In the genomic region with DNA sequence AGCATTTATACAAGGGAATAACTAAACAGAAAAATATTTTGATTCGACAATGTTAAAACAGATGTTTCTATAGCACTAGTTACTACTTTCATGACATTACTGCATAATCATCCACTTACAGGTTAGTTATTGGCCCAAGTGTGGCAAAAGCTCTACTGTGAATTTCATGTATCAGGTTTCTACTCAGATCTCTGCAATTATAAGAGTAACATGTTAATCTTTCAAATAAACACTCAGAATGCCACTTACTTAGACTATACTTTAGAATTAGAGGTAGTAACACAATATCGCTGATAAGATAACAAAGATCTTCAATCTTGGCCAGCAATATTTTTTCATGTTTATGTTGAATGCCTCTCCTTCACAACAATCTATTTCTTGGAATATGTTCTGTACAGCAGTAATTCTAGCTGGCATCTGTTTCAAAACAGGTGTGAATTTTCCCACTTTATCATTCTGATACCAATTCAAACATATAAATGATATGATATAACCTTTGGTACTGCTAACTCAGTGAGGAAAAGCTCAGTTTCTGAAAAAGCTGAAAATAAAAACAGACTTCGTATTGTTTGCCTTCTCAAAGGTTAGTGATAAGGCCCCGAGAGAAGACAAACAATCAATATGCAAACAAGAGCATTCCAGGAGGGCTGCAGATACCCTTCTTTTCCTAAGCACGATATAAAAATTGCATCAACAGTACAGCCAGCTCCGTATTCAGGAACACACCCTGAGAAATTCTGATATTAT, we compare ENCODE assay signal across 28 cellular contexts. TPM values are rescaled to one million over a fixed set of nuclear protein-coding genes. Genes with fewer than 3 reads are reported as not detected.
DNase-seq lines count a peak whose midpoint lies in the region; ATAC-seq, FAIRE-seq and TF ChIP-seq lines count a peak whose summit lies in the region.
"Had no signal": no experiment of that assay in that cellular context is flagged by ENCODE, and none has a peak within 500 bp of the region (broad histone marks: within the 10 kb centered on the region; RNA-seq: fewer than 3 reads in every experiment).

No MANE protein-coding gene starts in this region.

- H3K9me3 ChIP-seq in endodermal cell (ENCODE audit: control insufficient read depth, low read length) (no peaks in the 10 kb centered on the region), pancreas (no peaks in the 10 kb centered on the region)
- H3K9me3 ChIP-seq: adrenal gland, heart left ventricle, suprapubic skin, upper lobe of right lung had no signal

- H3K4me1 ChIP-seq in KMS-11 (ENCODE audit: low read depth, poor library complexity, severe bottlenecking) (peaks cover 57% of the 10 kb centered on the region), endodermal cell (ENCODE audit: control insufficient read depth, insufficient read depth, low read length) (peaks cover 22% of the 10 kb centered on the region), pancreas (peaks cover 24 to 70% (median 47%) of the 10 kb centered on the region in 3 donors)
- H3K4me1 ChIP-seq: adrenal gland, heart left ventricle, suprapubic skin, upper lobe of right lung had no signal

- H3K27ac ChIP-seq in KMS-11 (peak overlapping the region; percentile 57), endodermal cell (ENCODE audit: low read depth, low read length) (no peak overlapping the region), pancreas (peak overlapping the region; percentile 9 to 74 (median 44))
- H3K27ac ChIP-seq: adrenal gland, dorsolateral prefrontal cortex, heart left ventricle, HL-60, suprapubic skin, upper lobe of right lung had no signal

- peak; percentile 72 to 88 (median 84) for ATAC-seq in pancreas
- ATAC-seq in GM19455 (IDR thresholded peaks at IDR 0.05; ENCODE audit: unreplicated experiment) = no peak
- ATAC-seq in HG03095 (IDR thresholded peaks at IDR 0.05; ENCODE audit: unreplicated experiment) = no peak
- ATAC-seq: activated CD4-positive, alpha-beta T cell treated with anti-CD3 and anti-CD28 coated beads for 36 hours; activated CD8-positive, alpha-beta T cell treated with anti-CD3 and anti-CD28 coated beads, Interleukin-2, amount 10 ng/mL, durations not matched to agents 7 days and 5 days; activated T-helper 17 cell treated with anti-CD3 and anti-CD28 coated beads, Interleukin-2, amount 50 U/mL, for 72 hours; heart left ventricle; natural killer cell treated with Interleukin-12 subunit alpha and Interleukin-12 subunit beta and Interleukin-15 and Interleukin-18, amount 100 ng/mL, for 72 hours; stimulated activated naive B cell treated with anti-CD40 and anti-IgM and Interleukin-4, amounts not matched to agents 10 μg/mL and 1 μg/mL and 100 μg/mL, for 72 hours; upper lobe of right lung had no signal

- intact Hi-C loops in pancreas (cut with DNase I) = loop anchor here (10.0 kb wide), 1 partner anchor 91 kb away; no protein-coding TSS in a partner anchor

- no peaks in the 10 kb centered on the region for H3K9me3 Mint-ChIP-seq in endodermal cell
- H3K9me3 Mint-ChIP-seq in endothelial cell (ENCODE audit: unreplicated experiment) = no peaks in the 10 kb centered on the region
- H3K9me3 Mint-ChIP-seq: activated naive CD4-positive, alpha-beta T cell treated with anti-CD3 and anti-CD28 coated beads, Interleukin-2, amount 10 ng/mL, durations not matched to agents 7 days and 5 days; activated T-helper 17 cell treated with anti-CD3 and anti-CD28 coated beads, Interleukin-2, amount 50 U/mL, for 72 hours; brain; natural killer cell treated with Interleukin-12 subunit alpha and Interleukin-12 subunit beta and Interleukin-15 and Interleukin-18, amount 100 ng/mL, for 72 hours; stimulated activated naive B cell treated with anti-CD40 and anti-IgM and Interleukin-4, amounts not matched to agents 10 μg/mL and 1 μg/mL and 100 μg/mL, for 72 hours had no signal

- H4K20me1 ChIP-seq in KMS-11 (ENCODE audit: insufficient read depth) = no peaks in the 10 kb centered on the region

- H2AFZ ChIP-seq in KMS-11 (ENCODE audit: low read depth) = no peak overlapping the region

- H3K4me3 Mint-ChIP-seq in endodermal cell (peak overlapping the region; percentile 2), endothelial cell (ENCODE audit: unreplicated experiment) (no peak overlapping the region)
- H3K4me3 Mint-ChIP-seq: activated CD4-positive, alpha-beta T cell treated with anti-CD3 and anti-CD28 coated beads for 36 hours; activated CD8-positive, alpha-beta T cell treated with anti-CD3 and anti-CD28 coated beads, Interleukin-2, amount 10 ng/mL, durations not matched to agents 7 days and 5 days; activated naive CD4-positive, alpha-beta T cell treated with anti-CD3 and anti-CD28 coated beads, Interleukin-2, amount 10 ng/mL, durations not matched to agents 7 days and 5 days; activated T-helper 17 cell treated with anti-CD3 and anti-CD28 coated beads, Interleukin-2, amount 50 U/mL, for 72 hours; brain; natural killer cell treated with Interleukin-12 subunit alpha and Interleukin-12 subunit beta and Interleukin-15 and Interleukin-18, amount 100 ng/mL, for 72 hours; stimulated activated naive B cell treated with anti-CD40 and anti-IgM and Interleukin-4, amounts not matched to agents 10 μg/mL and 1 μg/mL and 100 μg/mL, for 72 hours had no signal

- H3K4me3 ChIP-seq in KMS-11 (IDR thresholded peaks at IDR 0.05; ENCODE audit: insufficient read depth, low read depth, low read length) (no peak overlapping the region), endodermal cell (ENCODE audit: low read length) (peak overlapping the region; percentile 30), pancreas (no peak overlapping the region)
- H3K4me3 ChIP-seq: adrenal gland, dorsolateral prefrontal cortex, heart left ventricle, lung, suprapubic skin, upper lobe of right lung had no signal

- peak; percentile 5 for FAIRE-seq in pancreas (lab: Jason Lieb, UNC)
- FAIRE-seq: GM18507 had no signal

- H3K27me3 ChIP-seq in KMS-11 (ENCODE audit: insufficient read depth, low read depth) (no peaks in the 10 kb centered on the region), endodermal cell (ENCODE audit: control insufficient read depth, insufficient read depth, low read length, poor library complexity, severe bottlenecking) (no peaks in the 10 kb centered on the region), pancreas (no peaks in the 10 kb centered on the region)
- H3K27me3 ChIP-seq: adrenal gland, dorsolateral prefrontal cortex, heart left ventricle, suprapubic skin, upper lobe of right lung had no signal

- H3K27ac Mint-ChIP-seq in endodermal cell (no peak overlapping the region), endothelial cell (ENCODE audit: unreplicated experiment) (no peak overlapping the region)
- H3K27ac Mint-ChIP-seq: activated CD4-positive, alpha-beta T cell treated with anti-CD3 and anti-CD28 coated beads for 36 hours; activated CD8-positive, alpha-beta T cell treated with anti-CD3 and anti-CD28 coated beads, Interleukin-2, amount 10 ng/mL, durations not matched to agents 7 days and 5 days; activated naive CD4-positive, alpha-beta T cell treated with anti-CD3 and anti-CD28 coated beads, Interleukin-2, amount 10 ng/mL, durations not matched to agents 7 days and 5 days; activated T-helper 17 cell treated with anti-CD3 and anti-CD28 coated beads, Interleukin-2, amount 50 U/mL, for 72 hours; natural killer cell treated with Interleukin-12 subunit alpha and Interleukin-12 subunit beta and Interleukin-15 and Interleukin-18, amount 100 ng/mL, for 72 hours; stimulated activated naive B cell treated with anti-CD40 and anti-IgM and Interleukin-4, amounts not matched to agents 10 μg/mL and 1 μg/mL and 100 μg/mL, for 72 hours had no signal

- DNase-seq in NCI-H1105 treated with DMSO at 0.1 percent for 48 hours (lab: John Stamatoyannopoulos, UW) (peak; percentile 10), NCI-H1105 (lab: John Stamatoyannopoulos, UW) (no peak), endodermal cell (no peak), pancreas (no peak), endothelial cell (ENCODE audit: low spot score) (no peak)
- DNase-seq: activated CD4-positive, alpha-beta T cell treated with anti-CD3 and anti-CD28 coated beads for 36 hours; activated CD8-positive, alpha-beta T cell treated with anti-CD3 and anti-CD28 coated beads, Interleukin-2, amount 10 ng/mL, durations not matched to agents 7 days and 5 days; activated naive CD4-positive, alpha-beta T cell treated with anti-CD3 and anti-CD28 coated beads, Interleukin-2, amount 10 ng/mL, durations not matched to agents 7 days and 5 days; adrenal gland; dorsolateral prefrontal cortex; foreskin melanocyte; heart left ventricle; IMR-90; kidney glomerular epithelial cell; NCI-H2029; NCI-H446; stimulated activated naive B cell treated with anti-CD40 and anti-IgM and Interleukin-4, amounts not matched to agents 10 μg/mL and 1 μg/mL and 100 μg/mL, for 72 hours; upper lobe of right lung had no signal

- H3K36me3 Mint-ChIP-seq in endodermal cell (ENCODE audit: low read depth) (peaks cover 45% of the 10 kb centered on the region), endothelial cell (ENCODE audit: low read depth, unreplicated experiment) (no peaks in the 10 kb centered on the region)
- H3K36me3 Mint-ChIP-seq: activated naive CD4-positive, alpha-beta T cell treated with anti-CD3 and anti-CD28 coated beads, Interleukin-2, amount 10 ng/mL, durations not matched to agents 7 days and 5 days; natural killer cell treated with Interleukin-12 subunit alpha and Interleukin-12 subunit beta and Interleukin-15 and Interleukin-18, amount 100 ng/mL, for 72 hours; stimulated activated naive B cell treated with anti-CD40 and anti-IgM and Interleukin-4, amounts not matched to agents 10 μg/mL and 1 μg/mL and 100 μg/mL, for 72 hours had no signal

- peak overlapping the region; percentile 46 for H3K4me2 ChIP-seq in KMS-11

- no peak for TF ChIP-seq CTCF in KMS-11 (conservative IDR thresholded peaks at IDR 0.05; ENCODE audit: low read depth, low read length)
- no peak for TF ChIP-seq CTCF in endodermal cell (conservative IDR thresholded peaks at IDR 0.05)
- no peak for TF ChIP-seq CTCF in pancreas (IDR thresholded peaks at IDR 0.05)
- no peak for TF ChIP-seq CTCF in endothelial cell (IDR thresholded peaks at IDR 0.05; ENCODE audit: unreplicated experiment)

- 53 to 79% methylated on average over 4 to 5 of the region's 6 CpGs for WGBS in endodermal cell (ENCODE audit: insufficient coverage in 1 of 2, insufficient read length in 1 of 2), 2 experiments
- 12 to 18% methylated on average over 6 of the region's 6 CpGs for WGBS in pancreas, 2 donors

- H3K79me2 ChIP-seq in KMS-11 (ENCODE audit: insufficient read depth, low read depth) = no peaks in the 10 kb centered on the region

- H3K36me3 ChIP-seq in KMS-11 (ENCODE audit: insufficient read depth) (no peaks in the 10 kb centered on the region), endodermal cell (ENCODE audit: control insufficient read depth, insufficient read depth, low read length) (peaks cover 79% of the 10 kb centered on the region), pancreas (peaks cover 0 to 25% (median 3%) of the 10 kb centered on the region in 3 donors)
- H3K36me3 ChIP-seq: upper lobe of right lung had no signal

- H3K27me3 Mint-ChIP-seq in endodermal cell (ENCODE audit: insufficient read depth) (no peaks in the 10 kb centered on the region), endothelial cell (ENCODE audit: unreplicated experiment) (no peaks in the 10 kb centered on the region)
- H3K27me3 Mint-ChIP-seq: activated CD4-positive, alpha-beta T cell treated with anti-CD3 and anti-CD28 coated beads for 36 hours; activated naive CD4-positive, alpha-beta T cell treated with anti-CD3 and anti-CD28 coated beads, Interleukin-2, amount 10 ng/mL, durations not matched to agents 7 days and 5 days; activated T-helper 17 cell treated with anti-CD3 and anti-CD28 coated beads, Interleukin-2, amount 50 U/mL, for 72 hours; stimulated activated naive B cell treated with anti-CD40 and anti-IgM and Interleukin-4, amounts not matched to agents 10 μg/mL and 1 μg/mL and 100 μg/mL, for 72 hours had no signal

- H3K4me1 Mint-ChIP-seq in endodermal cell (peaks cover 38% of the 10 kb centered on the region), endothelial cell (ENCODE audit: unreplicated experiment) (no peaks in the 10 kb centered on the region)
- H3K4me1 Mint-ChIP-seq: activated CD4-positive, alpha-beta T cell treated with anti-CD3 and anti-CD28 coated beads for 36 hours; activated naive CD4-positive, alpha-beta T cell treated with anti-CD3 and anti-CD28 coated beads, Interleukin-2, amount 10 ng/mL, durations not matched to agents 7 days and 5 days; activated T-helper 17 cell treated with anti-CD3 and anti-CD28 coated beads, Interleukin-2, amount 50 U/mL, for 72 hours; stimulated activated naive B cell treated with anti-CD40 and anti-IgM and Interleukin-4, amounts not matched to agents 10 μg/mL and 1 μg/mL and 100 μg/mL, for 72 hours had no signal

- no peak overlapping the region for H3K9ac ChIP-seq in KMS-11
- no peak overlapping the region for H3K9ac ChIP-seq in endodermal cell (ENCODE audit: extremely low read depth, low read length, poor library complexity, severe bottlenecking)

RNA-seq across cellular contexts. Expression of a gene that starts 11.0 kb away (rescaled TPM):
- 10 to 100 TPM; 26.2 to 38.1 TPM for total RNA-seq in endodermal cell
- 33.4 TPM for polyA plus RNA-seq in endodermal cell (2013, experiment 1 of 2)
- 34.7 TPM for polyA plus RNA-seq in endodermal cell (2013, experiment 2 of 2)
- total RNA-seq in pancreas = 1 to 10 TPM; 3.3 to 7.1 (median 4.1) TPM
- polyA plus RNA-seq in pancreas = 10 to 100 TPM in 1 of 2 donors, 1 to 10 TPM in 1; 4.8 to 10.1 TPM
- total RNA-seq in endothelial cell (ENCODE audit: unreplicated experiment) = 5.6 TPM

Comparison
In these comparisons a context has a peak if more than half of its experiments do, and no peak if none do; other contexts are left out.
1. ATAC-seq: peak in pancreas (4 of 4); none in GM19455 (single experiment) and HG03095 (single experiment).